10 cellular contexts compared by ENCODE assay signal in the genomic region with DNA sequence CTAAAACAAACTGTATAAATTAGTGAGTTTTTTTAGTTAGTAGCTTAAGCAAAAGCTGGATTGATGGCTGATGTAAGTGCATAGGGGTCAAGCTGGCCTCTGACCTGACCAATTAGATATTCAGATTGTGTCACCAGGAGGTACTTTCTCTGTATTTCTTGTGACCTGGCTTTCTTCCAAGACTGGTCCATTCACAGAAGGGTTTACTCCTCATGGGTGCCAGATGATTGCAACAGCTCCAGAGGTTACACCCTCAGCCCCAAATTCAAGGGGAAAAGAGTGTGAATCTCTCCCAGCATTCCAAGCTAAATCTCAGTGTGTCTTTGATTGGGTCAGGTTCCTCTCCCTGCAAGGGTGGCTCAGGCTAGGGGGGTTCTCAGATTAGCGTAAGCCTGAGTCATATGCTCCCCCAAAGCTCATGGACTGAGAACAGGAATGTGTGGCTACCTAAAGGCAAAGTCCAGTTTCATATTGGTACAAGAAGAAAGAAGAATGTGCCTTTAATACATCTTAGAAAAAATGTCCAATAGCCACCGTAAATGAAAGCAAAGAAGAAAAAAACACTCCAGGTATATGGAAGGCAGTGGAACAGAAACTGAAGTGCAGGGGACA. TPM values are rescaled to one million over a fixed set of nuclear protein-coding genes. Genes with fewer than 3 reads are reported as not detected.
DNase-seq lines count a peak whose midpoint lies in the region; ATAC-seq, FAIRE-seq and TF ChIP-seq lines count a peak whose summit lies in the region.
"Had no signal": no experiment of that assay in that cellular context is flagged by ENCODE, and none has a peak within 500 bp of the region (broad histone marks: within the 10 kb centered on the region; RNA-seq: fewer than 3 reads in every experiment).

No MANE protein-coding gene starts in this region.

- TF ChIP-seq RAD21 in Ishikawa (IDR thresholded peaks at IDR 0.05; ENCODE audit: low read depth) (no peak), HepG2 (CRISPR knock-in tag; IDR thresholded peaks at IDR 0.05) (no peak)

- ATAC-seq in HepG2 (no peak), GM21528 (IDR thresholded peaks at IDR 0.05; ENCODE audit: low FRiP score, unreplicated experiment) (no peak)

- H3K9me3 ChIP-seq in HepG2 (ENCODE audit: low read length) (no peaks in the 10 kb centered on the region), suprapubic skin (no peaks in the 10 kb centered on the region)

- no peak for FAIRE-seq in HepG2 (lab: Jason Lieb, UNC)

- TF ChIP-seq POLR2A in HepG2 (IDR thresholded peaks at IDR 0.05; ENCODE audit: insufficient read depth in 1 of 2, low read depth in 2 of 2, low read length in 2 of 2) (no peak), suprapubic skin (IDR thresholded peaks at IDR 0.05) (no peak)

- H3K4me3 ChIP-seq in HepG2 (replicated peaks in 1 of 3; ENCODE audit: insufficient read depth in 1 of 3, low read depth in 2 of 3, low read length in 3 of 3) (no peak overlapping the region), suprapubic skin (no peak overlapping the region)

- no peaks in the 10 kb centered on the region for H3K79me2 ChIP-seq in HepG2 (ENCODE audit: insufficient read depth, low read length)

- peaks cover 3 to 15% of the 10 kb centered on the region in 2 experiments; a peak in 4 of 5 replicates for H3K36me3 ChIP-seq in HepG2 (replicated peaks in 1 of 2; ENCODE audit: control insufficient read depth in 1 of 2, insufficient read depth in 2 of 2, low read length in 2 of 2)
- H3K36me3 ChIP-seq in suprapubic skin: peaks cover 8% of the 10 kb centered on the region

- H3K4me1 ChIP-seq in HepG2 (ENCODE audit: insufficient read depth, low read length) (peaks cover 16% of the 10 kb centered on the region), suprapubic skin (peaks cover 67% of the 10 kb centered on the region)

- H3K27me3 ChIP-seq in HepG2 (ENCODE audit: control insufficient read depth in 1 of 2, insufficient read depth in 2 of 2, low read length in 2 of 2) (no peaks in the 10 kb centered on the region), suprapubic skin (no peaks in the 10 kb centered on the region)

- POLR2A ChIA-PET in HepG2 (lab: Yijun Ruan, JAX): interaction anchor here (0.7 kb wide), 1 partner anchor 382 kb away, joined by 3 read pairs; no protein-coding TSS in a partner anchor

- peak; percentile 66 for DNase-seq in dermis blood vessel endothelial cell
- peak; percentile 16 for DNase-seq in HepG2 (ENCODE audit: low spot score)
- DNase-seq in suprapubic skin (ENCODE audit: low spot score in 2 of 2): no peak
- DNase-seq in NCI-H748 treated with DMSO at 0.1 percent for 48 hours (lab: John Stamatoyannopoulos, UW): no peak
- DNase-seq in GM19238 (ENCODE audit: insufficient read length, low spot score): no peak
- DNase-seq: activated T-cell treated with anti-CD3 and anti-CD28 coated beads, Interleukin-2, amount 50 U/mL, for 48 hours; effector CD4-positive, alpha-beta T cell; NCI-H510A treated with DMSO at 0.1 percent for 48 hours had no signal

- intact Hi-C loops in HepG2 (cut with micrococcal nuclease; ENCODE audit: unreplicated experiment): no loop called here

- H4K20me1 ChIP-seq in HepG2 (ENCODE audit: insufficient read depth, low read length): no peaks in the 10 kb centered on the region

- no peak overlapping the region for H2AFZ ChIP-seq in HepG2 (ENCODE audit: low read length)

- H3K27ac ChIP-seq in HepG2 (ENCODE audit: extremely low read length, insufficient read depth, low read length) (peak overlapping the region; percentile 8), suprapubic skin (peak overlapping the region; percentile 69)

- CTCF ChIA-PET in HepG2 (lab: Yijun Ruan, JAX; ENCODE audit: low intra/inter-chr PET ratio, low total read pairs): no interaction called here

- TF ChIP-seq CTCF in HepG2 (CRISPR knock-in tag; IDR thresholded peaks at IDR 0.05) (no peak), suprapubic skin (IDR thresholded peaks at IDR 0.05) (no peak)

- TF ChIP-seq EP300 in Ishikawa (IDR thresholded peaks at IDR 0.05; ENCODE audit: borderline replicate concordance): no peak
- TF ChIP-seq EP300 in HepG2 (IDR thresholded peaks at IDR 0.05; ENCODE audit: low read depth in 2 of 2, low read length in 2 of 2): no peak
- TF ChIP-seq EP300 in HepG2 (CRISPR knock-in tag; IDR thresholded peaks at IDR 0.05; ENCODE audit: borderline replicate concordance): no peak
- no peak for TF ChIP-seq EP300 in suprapubic skin (IDR thresholded peaks at IDR 0.05)

- no peak overlapping the region for H3K4me2 ChIP-seq in HepG2 (ENCODE audit: low read depth, low read length)

- 83% methylated on average over 2 of the region's 2 CpGs for WGBS in HepG2 (ENCODE audit: low lambda C conversion rate)
- WGBS in suprapubic skin: 63% methylated on average over 2 of the region's 2 CpGs

- no peak overlapping the region for H3K9ac ChIP-seq in HepG2 (ENCODE audit: insufficient read depth, low read depth, low read length)

- in situ Hi-C loops in HepG2 (cut with HindIII; ENCODE audit: extremely low pct_ligation_motif_present, low pct_unique_long_range_greater_than_20kb): no loop called here

- BruUV-seq in HepG2 (replicated peaks; lab: Mats Ljungman, UMichigan): no TSS peak

TF ChIP-seq in Ishikawa, 13 proteins besides CTCF, POLR2A, EP300 and RAD21:
- TF ChIP-seq YY1 (IDR thresholded peaks at IDR 0.05; ENCODE audit: low read depth) (no peak), NFIC (IDR thresholded peaks at IDR 0.05) (peak; percentile 33; the same call in 1 of the 2 replicates), CEBPB (IDR thresholded peaks at IDR 0.05) (peak; percentile 48; the same call in 1 of the 2 replicates)

TF ChIP-seq in HepG2, 621 proteins besides CTCF, POLR2A, EP300 and RAD21:
- TF ChIP-seq ZNF891 (CRISPR knock-in tag; IDR thresholded peaks at IDR 0.05) (no peak), FOSL2 (CRISPR knock-in tag; IDR thresholded peaks at IDR 0.05) (0 out of 2 replicates have a peak, but pooled peaks have one; percentile 8), STAG1 (CRISPR knock-in tag; IDR thresholded peaks at IDR 0.05) (no peak)
TF ChIP-seq in HepG2: peak in this region for 1.

RNA-seq across cellular contexts. Expression of a gene that starts 16.5 kb away (rescaled TPM):
- total RNA-seq in dermis blood vessel endothelial cell (95.5 and 176 TPM in 2 replicates), HepG2 (2016; rRNA removed; fragmentation: Illumina TruSeq; extraction: Trizol) (2.9 and 3.9 TPM in 2 replicates), suprapubic skin (100 to 1,000 TPM in 1 of 4 donors, 10 to 100 TPM in 3; 59.2 to 111 (median 82.5) TPM)
- 1.4 and 1.8 TPM in 2 replicates for total RNA-seq in HepG2 (2016; cell fraction: cytosol; rRNA removed; fragmentation: Illumina TruSeq; extraction: Trizol; ENCODE audit: low read depth)
- total RNA-seq in HepG2 (2016; cell fraction: insoluble cytoplasmic fraction; rRNA removed; fragmentation: Illumina TruSeq; extraction: Trizol): 3.0 and 4.3 TPM in 2 replicates
- 2.4 and 2.6 TPM in 2 replicates for total RNA-seq in HepG2 (2016; cell fraction: membrane; rRNA removed; fragmentation: Illumina TruSeq; extraction: Trizol)
- 5.4 and 6.2 TPM in 2 replicates for total RNA-seq in HepG2 (2016; cell fraction: nucleus; rRNA removed; fragmentation: Illumina TruSeq; extraction: Trizol)
- 2.9 and 3.9 TPM in 2 replicates for polyA plus RNA-seq in HepG2 (2011; rRNA removed)
- 1.5 and 2.7 TPM in 2 replicates for polyA plus RNA-seq in HepG2 (2011; cell fraction: cytosol; rRNA removed)
- 16.7 and 19.0 TPM in 2 replicates for polyA plus RNA-seq in HepG2 (2011; cell fraction: nucleus; rRNA removed)
- 8.7 and 10.3 TPM in 2 replicates for polyA plus RNA-seq in HepG2 (2012)
- 1.5 and 1.7 TPM in 2 replicates for polyA plus RNA-seq in HepG2 (2016; cell fraction: cytosol; fragmentation: Illumina TruSeq; extraction: Trizol; ENCODE audit: low read depth)
- polyA plus RNA-seq in HepG2 (2016; cell fraction: insoluble cytoplasmic fraction; fragmentation: Illumina TruSeq; extraction: Trizol; ENCODE audit: low read depth): 6.6 and 9.3 TPM in 2 replicates
- 3.4 and 4.2 TPM in 2 replicates for polyA plus RNA-seq in HepG2 (2016; cell fraction: membrane; fragmentation: Illumina TruSeq; extraction: Trizol; ENCODE audit: low read depth)
- 18.1 and 20.7 TPM in 2 replicates for polyA plus RNA-seq in HepG2 (2016; cell fraction: nucleus; fragmentation: Illumina TruSeq; extraction: Trizol; ENCODE audit: insufficient read depth, low read depth)
- polyA minus RNA-seq in HepG2 (2011; rRNA and poly(A)+ RNA removed; ENCODE audit: low replicate concordance): 11.9 and 16.2 TPM in 2 replicates
- 6.8 and 10.8 TPM in 2 replicates for polyA minus RNA-seq in HepG2 (2011; cell fraction: cytosol; rRNA and poly(A)+ RNA removed)
- 8.4 and 9.9 TPM in 2 replicates for polyA minus RNA-seq in HepG2 (2011; cell fraction: nucleus; rRNA and poly(A)+ RNA removed)

RNA-seq across cellular contexts. Expression of a gene that starts 18.9 kb away (rescaled TPM):
- total RNA-seq in dermis blood vessel endothelial cell (19.9 and 22.3 TPM in 2 replicates), HepG2 (2016; rRNA removed; fragmentation: Illumina TruSeq; extraction: Trizol) (2.7 and 3.7 TPM in 2 replicates), suprapubic skin (10 to 100 TPM in 3 of 4 donors, 1 to 10 TPM in 1; 9.7 to 25.3 (median 10.7) TPM)
- 1.0 and 1.5 TPM in 2 replicates for total RNA-seq in HepG2 (2016; cell fraction: cytosol; rRNA removed; fragmentation: Illumina TruSeq; extraction: Trizol; ENCODE audit: low read depth)
- 2.2 and 4.1 TPM in 2 replicates for total RNA-seq in HepG2 (2016; cell fraction: insoluble cytoplasmic fraction; rRNA removed; fragmentation: Illumina TruSeq; extraction: Trizol)
- total RNA-seq in HepG2 (2016; cell fraction: membrane; rRNA removed; fragmentation: Illumina TruSeq; extraction: Trizol): 2.5 TPM in 2 replicates
- 2.7 and 3.7 TPM in 2 replicates for total RNA-seq in HepG2 (2016; cell fraction: nucleus; rRNA removed; fragmentation: Illumina TruSeq; extraction: Trizol)
- polyA plus RNA-seq in HepG2 (2011; rRNA removed): 3.5 TPM in 2 replicates
- polyA plus RNA-seq in HepG2 (2011; cell fraction: cytosol; rRNA removed): 2.4 and 3.4 TPM in 2 replicates
- 4.3 and 5.5 TPM in 2 replicates for polyA plus RNA-seq in HepG2 (2011; cell fraction: nucleus; rRNA removed)
- 1.7 and 2.1 TPM in 2 replicates for polyA plus RNA-seq in HepG2 (2012)
- polyA plus RNA-seq in HepG2 (2016; cell fraction: cytosol; fragmentation: Illumina TruSeq; extraction: Trizol; ENCODE audit: low read depth): 0.77 and 1.3 TPM in 2 replicates
- 1.5 and 1.6 TPM in 2 replicates for polyA plus RNA-seq in HepG2 (2016; cell fraction: insoluble cytoplasmic fraction; fragmentation: Illumina TruSeq; extraction: Trizol; ENCODE audit: low read depth)
- polyA plus RNA-seq in HepG2 (2016; cell fraction: membrane; fragmentation: Illumina TruSeq; extraction: Trizol; ENCODE audit: low read depth): 1.4 and 1.5 TPM in 2 replicates
- polyA plus RNA-seq in HepG2 (2016; cell fraction: nucleus; fragmentation: Illumina TruSeq; extraction: Trizol; ENCODE audit: insufficient read depth, low read depth): 5.6 and 5.8 TPM in 2 replicates
- polyA minus RNA-seq in HepG2 (2011; rRNA and poly(A)+ RNA removed; ENCODE audit: low replicate concordance): 4.1 and 6.9 TPM in 2 replicates
- 1.6 and 1.8 TPM in 2 replicates for polyA minus RNA-seq in HepG2 (2011; cell fraction: cytosol; rRNA and poly(A)+ RNA removed)
- polyA minus RNA-seq in HepG2 (2011; cell fraction: nucleus; rRNA and poly(A)+ RNA removed): 1.9 and 2.9 TPM in 2 replicates

Comparison
In these comparisons a context has a peak if more than half of its experiments do, and no peak if none do; other contexts are left out.
1. DNase-seq: peak in dermis blood vessel endothelial cell (single experiment) and HepG2 (single experiment); none in suprapubic skin (0 of 2), NCI-H748 treated with DMSO at 0.1 percent for 48 hours (single experiment) and GM19238 (single experiment).
2. RNA of a gene that starts 16.5 kb away (total RNA-seq): 95.5 to 176 TPM in dermis blood vessel endothelial cell and 59.2 to 111 TPM in suprapubic skin; 1.4 to 6.2 TPM in HepG2; every median in the first group is over 4 times any median in the second.